ENCODE assay signal across 9 cellular contexts in genomic region chr4:54225671-54226398, GRCh38. TPM values are rescaled to one million over a fixed set of nuclear protein-coding genes. Genes with fewer than 3 reads are reported as not detected.
DNase-seq lines count a peak whose midpoint lies in the region; ATAC-seq and TF ChIP-seq lines count a peak whose summit lies in the region.
"Had no signal": no experiment of that assay in that cellular context is flagged by ENCODE, and none has a peak within 500 bp of the region (broad histone marks: within the 10 kb centered on the region; RNA-seq: fewer than 3 reads in every experiment).

No MANE protein-coding gene starts in this region.

- peak; percentile 75 for DNase-seq in GM23248
- no peak for DNase-seq in activated naive CD8-positive, alpha-beta T cell treated with anti-CD3 and anti-CD28 coated beads for 36 hours
- DNase-seq in iPS DF 6.9 (ENCODE audit: low read depth, low spot score): no peak
- DNase-seq in BE2C: no peak
- no peak for DNase-seq in activated CD4-positive, CD25-positive, alpha-beta regulatory T cell treated with anti-CD3 and anti-CD28 coated beads, Interleukin-2, amount 50 U/mL, for 72 hours
- DNase-seq: nucleus accumbens had no signal

- WGBS in GM23248 (ENCODE audit: low coverage in 1 of 2, low lambda C conversion rate in 2 of 2, missing lambda C conversion rate in 2 of 2), 2 experiments: 2 to 3% methylated on average over 32 of the region's 32 CpGs
- no CpG with 5 or more reads among the region's 32 CpGs for WGBS in iPS DF 6.9 (ENCODE audit: insufficient coverage, insufficient read length)

- H3K9me3 ChIP-seq in GM23248 (ENCODE audit: low read depth) (no peaks in the 10 kb centered on the region), iPS DF 6.9 (ENCODE audit: control insufficient read depth, insufficient read depth, low read length) (no peaks in the 10 kb centered on the region), skeletal muscle tissue (ENCODE audit: control insufficient read depth in 3 of 3, low read length in 3 of 3) (no peaks in the 10 kb centered on the region), BE2C (no peaks in the 10 kb centered on the region)

- H3K27me3 Mint-ChIP-seq in activated naive CD8-positive, alpha-beta T cell treated with anti-CD3 and anti-CD28 coated beads for 36 hours: peaks cover 85% of the 10 kb centered on the region

- H3K36me3 Mint-ChIP-seq in activated naive CD8-positive, alpha-beta T cell treated with anti-CD3 and anti-CD28 coated beads for 36 hours: peaks cover 1% of the 10 kb centered on the region

- H3F3A ChIP-seq in GM23248 (ENCODE audit: insufficient read depth): peaks cover 26% of the 10 kb centered on the region

- peak overlapping the region; percentile 92 for H3K9ac ChIP-seq in GM23248
- peak overlapping the region in 1 of 3 donors; percentile 20 for H3K9ac ChIP-seq in skeletal muscle tissue (ENCODE audit: low read depth in 1 of 3, low read length in 3 of 3)

- no peaks in the 10 kb centered on the region for H3K9me2 ChIP-seq in GM23248 (ENCODE audit: insufficient read depth)

- H3K9me3 Mint-ChIP-seq in activated naive CD8-positive, alpha-beta T cell treated with anti-CD3 and anti-CD28 coated beads for 36 hours: no peaks in the 10 kb centered on the region

- H3K79me2 ChIP-seq in GM23248 (ENCODE audit: insufficient read depth): peaks cover 19% of the 10 kb centered on the region

- in situ Hi-C loops in GM23248 (cut with MboI): loop anchor here (10.0 to 25.0 kb wide), 5 partner anchors 321 to 1211 kb away; partner anchors contain the start of gene LNX1

- H4K20me1 ChIP-seq in GM23248 (ENCODE audit: insufficient read depth): no peaks in the 10 kb centered on the region

- H3K27ac ChIP-seq in GM23248 (peak overlapping the region; percentile 87), iPS DF 6.9 (ENCODE audit: low read length) (no peak overlapping the region), skeletal muscle tissue (ENCODE audit: low read depth, low read length) (peak overlapping the region; percentile 64)

- peak overlapping the region; percentile 66 for H3K4me3 Mint-ChIP-seq in activated naive CD8-positive, alpha-beta T cell treated with anti-CD3 and anti-CD28 coated beads for 36 hours

- no peak for TF ChIP-seq CTCF in BE2C (IDR thresholded peaks at IDR 0.05; ENCODE audit: low read depth, low read length)

- ATAC-seq in GM19324 (IDR thresholded peaks at IDR 0.05; ENCODE audit: low FRiP score, unreplicated experiment) (no peak), HG02623 (IDR thresholded peaks at IDR 0.05; ENCODE audit: unreplicated experiment) (no peak)

- no peak overlapping the region for H3K27ac Mint-ChIP-seq in activated naive CD8-positive, alpha-beta T cell treated with anti-CD3 and anti-CD28 coated beads for 36 hours

- H3K27me3 ChIP-seq in GM23248 (replicated peaks; ENCODE audit: insufficient read depth) (no peaks in the 10 kb centered on the region), iPS DF 6.9 (ENCODE audit: control insufficient read depth, insufficient read depth, low read length) (peaks cover 64% of the 10 kb centered on the region), skeletal muscle tissue (ENCODE audit: control insufficient read depth in 3 of 3, insufficient read depth in 3 of 3, low read length in 3 of 3) (peaks cover 67 to 72% (median 68%) of the 10 kb centered on the region in 3 donors), BE2C (peaks cover 24% of the 10 kb centered on the region)

- peaks cover 27% of the 10 kb centered on the region for H3K4me1 Mint-ChIP-seq in activated naive CD8-positive, alpha-beta T cell treated with anti-CD3 and anti-CD28 coated beads for 36 hours

- H3K36me3 ChIP-seq in GM23248 (ENCODE audit: low read depth): 0 out of 2 replicates have a peak, but pooled peaks cover 5% of the 10 kb centered on the region
- H3K36me3 ChIP-seq in iPS DF 6.9 (ENCODE audit: control insufficient read depth, insufficient read depth, low read length): no peaks in the 10 kb centered on the region
- H3K36me3 ChIP-seq in skeletal muscle tissue (ENCODE audit: control insufficient read depth in 3 of 3, insufficient read depth in 3 of 3, low read length in 3 of 3): no peaks in the 10 kb centered on the region
- no peaks in the 10 kb centered on the region for H3K36me3 ChIP-seq in BE2C

- H3K4me3 ChIP-seq in GM23248 (peak overlapping the region; percentile 85), iPS DF 6.9 (ENCODE audit: low read length) (peak overlapping the region; percentile 27; the same call in 1 of the 2 replicates), skeletal muscle tissue (ENCODE audit: low read length in 3 of 3) (peak overlapping the region; percentile 46 to 66 (median 59)), BE2C (ENCODE audit: low read depth, low read length) (no peak overlapping the region)

- H3K4me1 ChIP-seq in GM23248 (ENCODE audit: insufficient read depth) (peaks cover 25% of the 10 kb centered on the region), iPS DF 6.9 (ENCODE audit: control insufficient read depth, insufficient read depth, low read length) (peaks cover 3% of the 10 kb centered on the region), skeletal muscle tissue (ENCODE audit: control insufficient read depth in 3 of 3, insufficient read depth in 3 of 3, low read length in 3 of 3) (peaks cover 25 to 36% (median 26%) of the 10 kb centered on the region in 3 donors), BE2C (no peaks in the 10 kb centered on the region)

- peak overlapping the region; percentile 95 for H3K4me2 ChIP-seq in GM23248 (ENCODE audit: unreplicated experiment)

- H2AFZ ChIP-seq in GM23248: peak overlapping the region; percentile 92

RNA-seq across cellular contexts. Expression of gene PDGFRA, which starts 3.3 kb away (rescaled TPM):
- total RNA-seq in GM23248 (2014; rRNA removed; shearing (Covaris generic)): 225 and 275 TPM in 2 replicates
- polyA plus RNA-seq in GM23248 (2016; fragmentation: Nextera tagmentation; extraction: Ambion mirVana): 107 and 109 TPM in 2 replicates
- not detected for total RNA-seq in activated naive CD8-positive, alpha-beta T cell treated with anti-CD3 and anti-CD28 coated beads for 36 hours
- total RNA-seq in skeletal muscle tissue: 118 TPM
- 0.62 TPM for polyA plus RNA-seq in BE2C (2012; ENCODE audit: insufficient read depth, insufficient read length, low read depth)

Comparison
In these comparisons a context has a peak if more than half of its experiments do, and no peak if none do; other contexts are left out.
1. RNA of gene PDGFRA, which starts 3.3 kb away (total RNA-seq): 225 to 275 TPM in GM23248 and 118 TPM in skeletal muscle tissue (single experiment); not detected in activated naive CD8-positive, alpha-beta T cell treated with anti-CD3 and anti-CD28 coated beads for 36 hours; every median in the first group is over 100 times any median in the second.